In genomic region chr16:30874821-30875717, GRCh38 we compare ENCODE assay signal across 8 cellular contexts. TPM values are rescaled to one million over a fixed set of nuclear protein-coding genes. Genes with fewer than 3 reads are reported as not detected.
DNase-seq lines count a peak whose midpoint lies in the region; ATAC-seq and TF ChIP-seq lines count a peak whose summit lies in the region.

No MANE protein-coding gene starts in this region.

- peak overlapping the region; percentile 89 for H3K4me3 ChIP-seq in kidney epithelial cell (ENCODE audit: low read depth, low read length)

- TF ChIP-seq CTCF in AG09319 (IDR thresholded peaks at IDR 0.05; ENCODE audit: low read depth, low read length): no peak; the same call in 1 of the 2 replicates
- TF ChIP-seq CTCF in kidney epithelial cell (IDR thresholded peaks at IDR 0.05; ENCODE audit: insufficient read depth, low read length, poor library complexity, severe bottlenecking): no peak

- H3K36me3 ChIP-seq in kidney epithelial cell (ENCODE audit: control insufficient read depth, insufficient read depth, low read length): peaks cover 1% of the 10 kb centered on the region

- DNase-seq in AG09319 (ENCODE audit: extremely low read depth, low read depth) (peak; percentile 57), NCI-H345 (lab: John Stamatoyannopoulos, UW) (peak; percentile 97), cerebellum (ENCODE audit: low spot score) (peak; percentile 93), kidney epithelial cell (ENCODE audit: low read depth) (peak; percentile 56)
- DNase-seq in activated CD4-positive, alpha-beta T cell treated with anti-CD3 and anti-CD28 coated beads for 1 hour: peak; percentile 86
- peak; percentile 93 for DNase-seq in stimulated activated CD4-positive, alpha-beta T cell treated with anti-CD3 and anti-CD28 coated beads, Interleukin-15, amount 100 ng/mL, for 24 hours

- peak; percentile 86 for ATAC-seq in GM18909 (IDR thresholded peaks at IDR 0.05; ENCODE audit: poor library complexity, unreplicated experiment)
- peak; percentile 80 for ATAC-seq in HG03159 (IDR thresholded peaks at IDR 0.05; ENCODE audit: unreplicated experiment)

- H3K27me3 ChIP-seq in kidney epithelial cell (ENCODE audit: control insufficient read depth, insufficient read depth, low read length): no peaks in the 10 kb centered on the region

RNA-seq across cellular contexts. Expression of gene BCL7C, which starts 18.8 kb away (rescaled TPM):
- 37.0 TPM for total RNA-seq in cerebellum
- 43.1 and 46.3 TPM in 2 replicates for total RNA-seq in kidney epithelial cell

RNA-seq across cellular contexts. Expression of gene CTF1, which starts 21.3 kb away (rescaled TPM):
- total RNA-seq in cerebellum (0.36 TPM), kidney epithelial cell (1.4 and 2.1 TPM in 2 replicates)

RNA-seq across cellular contexts. Expression of gene FBXL19, which starts 48.3 kb away (rescaled TPM):
- total RNA-seq in cerebellum (32.3 TPM), kidney epithelial cell (36.4 and 37.9 TPM in 2 replicates)

Comparison
In these comparisons a context has a peak if more than half of its experiments do, and no peak if none do; other contexts are left out.
1. Peak in every context shown above with its lines: DNase-seq, ATAC-seq and H3K4me3 ChIP-seq.